ENCODE assay signal across 8 cellular contexts in the genomic region with DNA sequence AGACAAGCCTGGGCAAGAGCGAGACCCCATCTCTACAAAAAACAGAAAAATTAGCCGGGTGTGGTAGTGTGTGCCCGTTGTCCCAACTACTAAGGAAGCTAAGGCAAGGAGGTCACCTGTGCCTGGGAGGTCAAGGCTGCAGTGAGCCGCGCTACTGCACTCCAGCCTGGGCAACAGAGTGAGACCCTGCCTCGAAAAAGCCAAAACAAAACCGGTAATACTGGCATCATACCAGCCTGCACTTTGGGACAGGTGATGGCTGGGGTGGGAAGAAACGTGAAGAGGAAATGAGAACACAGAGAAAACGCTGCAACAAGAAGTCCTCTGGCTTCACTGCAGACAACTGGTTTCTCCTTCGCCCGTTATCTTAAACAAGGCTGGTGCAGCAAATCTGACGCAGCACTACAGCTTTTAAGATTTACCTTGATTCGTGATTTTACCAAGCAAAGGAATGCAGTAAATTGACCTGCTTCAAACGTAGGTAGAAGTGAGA. TPM values are rescaled to one million over a fixed set of nuclear protein-coding genes. Genes with fewer than 3 reads are reported as not detected.
DNase-seq lines count a peak whose midpoint lies in the region; ATAC-seq and TF ChIP-seq lines count a peak whose summit lies in the region.

No MANE protein-coding gene starts in this region.

- no peaks in the 10 kb centered on the region for H3K4me1 ChIP-seq in prostate gland (replicated peaks)

- 8% methylated on average over 14 of the region's 14 CpGs for WGBS in prostate gland

- TF ChIP-seq POLR2A in GM18505 (IDR thresholded peaks at IDR 0.05; ENCODE audit: borderline replicate concordance, extremely low read depth, insufficient read depth, insufficient read length) (no peak), prostate gland (IDR thresholded peaks at IDR 0.05) (no peak)

- H3K27ac ChIP-seq in prostate gland: peak overlapping the region; percentile 96 to 98

- H3K36me3 ChIP-seq in prostate gland: peaks cover 1 to 4% of the 10 kb centered on the region in 2 donors

- DNase-seq in T follicular helper cell (ENCODE audit: low read depth) (peak; percentile 7), fibroblast of the aortic adventitia (ENCODE audit: low read depth) (no peak), prostate gland (ENCODE audit: low spot score) (peak; percentile 33), HCEC 1CT (no peak), hippocampal formation (lab: John Stamatoyannopoulos, UW) (no peak)

- intact Hi-C loops in prostate gland (cut with DNase I): no loop called here

- H3K9me3 ChIP-seq in prostate gland: no peaks in the 10 kb centered on the region

- TF ChIP-seq CTCF in fibroblast of the aortic adventitia (IDR thresholded peaks at IDR 0.05; ENCODE audit: insufficient read depth, low read length) (no peak), prostate gland (IDR thresholded peaks at IDR 0.05) (no peak)

- no peaks in the 10 kb centered on the region for H3K27me3 ChIP-seq in prostate gland (replicated peaks; ENCODE audit: insufficient read depth)

- H3K4me3 ChIP-seq in fibroblast of the aortic adventitia (ENCODE audit: low read depth, low read length) (peak overlapping the region; percentile 69), prostate gland (peak overlapping the region; percentile 63 to 80)

- ATAC-seq in GM18505 (IDR thresholded peaks at IDR 0.05; ENCODE audit: unreplicated experiment) (peak; percentile 18), HG02759 (IDR thresholded peaks at IDR 0.05; ENCODE audit: unreplicated experiment) (peak; percentile 10), HG03442 (IDR thresholded peaks at IDR 0.05; ENCODE audit: unreplicated experiment) (no peak)

RNA-seq across cellular contexts. Expression of a gene that starts 0.7 kb away (rescaled TPM):
- total RNA-seq in fibroblast of the aortic adventitia (ENCODE audit: low replicate concordance) (53.3 and 83.6 TPM in 2 replicates), prostate gland (10 to 100 TPM; 59.8 to 94.3 TPM)

RNA-seq across cellular contexts. Expression of a gene that starts 17.8 kb away (rescaled TPM):
- total RNA-seq in fibroblast of the aortic adventitia (ENCODE audit: low replicate concordance): 64.1 and 162 TPM in 2 replicates
- 100 to 1,000 TPM in 1 of 2 donors, 10 to 100 TPM in 1; 77.0 to 112 TPM for total RNA-seq in prostate gland

RNA-seq across cellular contexts. Expression of a gene that starts 37.7 kb away (rescaled TPM):
- total RNA-seq in fibroblast of the aortic adventitia (ENCODE audit: low replicate concordance) (2.1 and 3.8 TPM in 2 replicates), prostate gland (10 to 100 TPM; 14.2 to 25.1 TPM)

RNA-seq across cellular contexts. Expression of a gene that starts 39.2 kb away (rescaled TPM):
- total RNA-seq in fibroblast of the aortic adventitia (ENCODE audit: low replicate concordance) (2.8 and 6.5 TPM in 2 replicates), prostate gland (10 to 100 TPM; 10.7 to 35.2 TPM)

Comparison
In these comparisons a context has a peak if more than half of its experiments do, and no peak if none do; other contexts are left out.
1. DNase-seq: peak in T follicular helper cell (single experiment) and prostate gland (single experiment); none in fibroblast of the aortic adventitia (single experiment), HCEC 1CT (single experiment) and hippocampal formation (0 of 2).